ENCODE assay signal across 26 cellular contexts in genomic region chr12:130816055-130816454, GRCh38. TPM values are rescaled to one million over a fixed set of nuclear protein-coding genes. Genes with fewer than 3 reads are reported as not detected.
DNase-seq lines count a peak whose midpoint lies in the region; ATAC-seq and TF ChIP-seq lines count a peak whose summit lies in the region.
"Had no signal": no experiment of that assay in that cellular context is flagged by ENCODE, and none has a peak within 500 bp of the region (broad histone marks: within the 10 kb centered on the region; RNA-seq: fewer than 3 reads in every experiment).

No MANE protein-coding gene starts in this region.

- no TSS peak for BruUV-seq in Calu3 (replicated peaks; lab: Mats Ljungman, UMichigan)

- H3F3A ChIP-seq in GM23338 (replicated peaks; ENCODE audit: low read depth), result peaks cover 7% of the 10 kb centered on the region; the same call in 1 of the 2 replicates

- no peak overlapping the region for H2AFZ ChIP-seq in GM23338

- H3K4me2 ChIP-seq in GM23338, result peak overlapping the region; percentile 42; the same call in 1 of the 2 replicates

- H3K4me3 ChIP-seq in BE2C (ENCODE audit: low read depth, low read length) (no peak overlapping the region), GM23338 (no peak overlapping the region), SK-N-MC (no peak overlapping the region), iPS-15b (ENCODE audit: low read depth, low read length) (no peak overlapping the region)
- H3K4me3 ChIP-seq: heart left ventricle, right lobe of liver, uterus had no signal

- H3K9me3 Mint-ChIP-seq in GM23338 (no peaks in the 10 kb centered on the region), Calu3 (ENCODE audit: low read depth, unreplicated experiment) (no peaks in the 10 kb centered on the region)
- H3K9me3 Mint-ChIP-seq: activated naive CD4-positive, alpha-beta T cell treated with anti-CD3 and anti-CD28 coated beads for 36 hours; activated T-cell treated with anti-CD3 and anti-CD28 coated beads, Interleukin-2, amount 50 U/mL, for 24 hours; central memory CD8-positive, alpha-beta T cell; natural killer cell had no signal

- H4K20me1 ChIP-seq in GM23338 (replicated peaks; ENCODE audit: insufficient read depth), result no peaks in the 10 kb centered on the region

- H3K4me1 Mint-ChIP-seq in GM23338 (peaks cover 67% of the 10 kb centered on the region), Calu3 (ENCODE audit: low read depth, unreplicated experiment) (peaks cover 8% of the 10 kb centered on the region)

- H3K36me3 Mint-ChIP-seq in GM23338 (ENCODE audit: low read depth) (no peaks in the 10 kb centered on the region; the same call in 2 of the 3 replicates), Calu3 (ENCODE audit: insufficient read depth, unreplicated experiment) (peaks cover 49% of the 10 kb centered on the region)
- H3K36me3 Mint-ChIP-seq: natural killer cell had no signal

- H3K27me3 Mint-ChIP-seq in GM23338 (ENCODE audit: insufficient read depth, low read depth, poor library complexity) (peaks cover 10% of the 10 kb centered on the region), Calu3 (ENCODE audit: unreplicated experiment) (no peaks in the 10 kb centered on the region)
- H3K27me3 Mint-ChIP-seq: activated T-cell treated with anti-CD3 and anti-CD28 coated beads, Interleukin-2, amount 50 U/mL, for 24 hours; central memory CD8-positive, alpha-beta T cell had no signal

- peaks cover 3% of the 10 kb centered on the region; the same call in 1 of the 2 replicates for H3K4me1 ChIP-seq in BE2C
- peaks cover 46% of the 10 kb centered on the region for H3K4me1 ChIP-seq in GM23338 (ENCODE audit: insufficient read depth)
- H3K4me1 ChIP-seq in iPS-15b (ENCODE audit: control insufficient read depth, insufficient read depth, low read length), result peaks cover 8% of the 10 kb centered on the region
- H3K4me1 ChIP-seq: uterus had no signal

- DNase-seq in BE2C, result peak; percentile 32
- DNase-seq in GM23338 (ENCODE audit: low spot score), result no peak
- DNase-seq in SK-N-MC (ENCODE audit: low read depth, low spot score), result no peak
- no peak for DNase-seq in Calu3
- no peak for DNase-seq in RKO (ENCODE audit: low spot score)
- DNase-seq in HUDEP-2 (lab: John Stamatoyannopoulos, UW; ENCODE audit: unreplicated experiment in 76 of 76), result no peak
- DNase-seq: activated CD4-positive, CD25-positive, alpha-beta regulatory T cell treated with anti-CD3 and anti-CD28 coated beads, Interleukin-2, amount 50 U/mL, for 72 hours; activated CD8-positive, alpha-beta memory T cell treated with anti-CD3 and anti-CD28 coated beads for 24 hours; activated naive CD4-positive, alpha-beta T cell treated with anti-CD3 and anti-CD28 coated beads for 36 hours; activated T-cell treated with anti-CD3 and anti-CD28 coated beads, Interleukin-2, amount 50 U/mL, for 24 hours; amniotic stem cell; HCEC 1CT; heart left ventricle; midbrain; natural killer cell; NCI-H1092 treated with DMSO at 0.1 percent for 48 hours; NCI-H524 treated with DMSO at 0.1 percent for 48 hours; right lobe of liver; substantia nigra; T1000; uterus had no signal

- H3K9me3 ChIP-seq in BE2C (no peaks in the 10 kb centered on the region), SK-N-MC (ENCODE audit: low read depth, low read length) (no peaks in the 10 kb centered on the region), iPS-15b (ENCODE audit: control insufficient read depth, insufficient read depth, low read length) (no peaks in the 10 kb centered on the region)
- H3K9me3 ChIP-seq: heart left ventricle, right lobe of liver, uterus had no signal

- no peaks in the 10 kb centered on the region for H3K27me3 ChIP-seq in BE2C
- no peaks in the 10 kb centered on the region for H3K27me3 ChIP-seq in GM23338 (ENCODE audit: insufficient read depth)
- no peaks in the 10 kb centered on the region for H3K27me3 ChIP-seq in iPS-15b (ENCODE audit: control insufficient read depth, insufficient read depth, low read length)
- H3K27me3 ChIP-seq: heart left ventricle, right lobe of liver, uterus had no signal

- peak overlapping the region; percentile 80 for H3K27ac ChIP-seq in GM23338 (ENCODE audit: low read depth)
- no peak overlapping the region for H3K27ac ChIP-seq in SK-N-MC
- H3K27ac ChIP-seq: heart left ventricle, right lobe of liver, RWPE1, uterus had no signal

- no peak for TF ChIP-seq CTCF in BE2C (IDR thresholded peaks at IDR 0.05; ENCODE audit: low read depth, low read length)
- TF ChIP-seq CTCF in GM23338 (conservative IDR thresholded peaks at IDR 0.05; ENCODE audit: low read depth in 2 of 2), result no peak
- TF ChIP-seq CTCF in Calu3 (IDR thresholded peaks at IDR 0.05; ENCODE audit: unreplicated experiment), result no peak

- intact Hi-C loops in Calu3 (cut with micrococcal nuclease; ENCODE audit: unreplicated experiment), result no loop called here

- H3K4me3 Mint-ChIP-seq in GM23338 (no peak overlapping the region), Calu3 (ENCODE audit: low read depth, unreplicated experiment) (no peak overlapping the region)
- H3K4me3 Mint-ChIP-seq: activated naive CD4-positive, alpha-beta T cell treated with anti-CD3 and anti-CD28 coated beads for 36 hours; activated T-cell treated with anti-CD3 and anti-CD28 coated beads, Interleukin-2, amount 50 U/mL, for 24 hours; central memory CD8-positive, alpha-beta T cell; natural killer cell had no signal

- peak overlapping the region; percentile 91 for H3K27ac Mint-ChIP-seq in GM23338
- no peak overlapping the region for H3K27ac Mint-ChIP-seq in Calu3 (ENCODE audit: unreplicated experiment)
- H3K27ac Mint-ChIP-seq: activated naive CD4-positive, alpha-beta T cell treated with anti-CD3 and anti-CD28 coated beads for 36 hours; activated T-cell treated with anti-CD3 and anti-CD28 coated beads, Interleukin-2, amount 50 U/mL, for 24 hours had no signal

- peaks cover 23% of the 10 kb centered on the region for H3K36me3 ChIP-seq in BE2C
- no peaks in the 10 kb centered on the region; the same call in 1 of the 2 replicates for H3K36me3 ChIP-seq in GM23338 (ENCODE audit: insufficient read depth)
- H3K36me3 ChIP-seq in SK-N-MC (ENCODE audit: insufficient read depth, low read length), result peaks cover 21% of the 10 kb centered on the region
- peaks cover 2% of the 10 kb centered on the region for H3K36me3 ChIP-seq in iPS-15b (ENCODE audit: control insufficient read depth, insufficient read depth, low read length)
- H3K36me3 ChIP-seq: uterus had no signal

- CTCF ChIA-PET in Calu3 (lab: Charles Lee), result no interaction called here

- ATAC-seq in GM23338, result no peak; the same call in 2 of the 3 replicates
- ATAC-seq in HG03025 (IDR thresholded peaks at IDR 0.05; ENCODE audit: low FRiP score, unreplicated experiment), result no peak
- ATAC-seq: heart left ventricle, left lobe of liver, natural killer cell, right lobe of liver had no signal

- 0 out of 2 replicates have a peak, but pooled peaks cover 4% of the 10 kb centered on the region for H3K79me2 ChIP-seq in GM23338 (replicated peaks; ENCODE audit: insufficient read depth)

- H3K9ac ChIP-seq in SK-N-MC (ENCODE audit: insufficient read length) (peak overlapping the region; percentile 33), iPS-15b (ENCODE audit: low read depth, low read length) (peak overlapping the region; percentile 37)

- H3K9me2 ChIP-seq in GM23338 (ENCODE audit: insufficient read depth), result no peaks in the 10 kb centered on the region

TF ChIP-seq in GM23338, 12 proteins besides CTCF, POLR2A, EP300 and RAD21 (continues in another document):
- TF ChIP-seq ZNF114 (CRISPR knock-in tag; IDR thresholded peaks at IDR 0.05) (no peak), EZH2phosphoT487 (IDR thresholded peaks at IDR 0.05; ENCODE audit: unreplicated experiment) (no peak), STAT1 (IDR thresholded peaks at IDR 0.05; ENCODE audit: unreplicated experiment) (no peak)

RNA-seq across cellular contexts. Expression of gene STX2, which starts 23.0 kb away (rescaled TPM):
- 18.4 TPM for polyA plus RNA-seq in BE2C (2012; ENCODE audit: insufficient read depth, insufficient read length, low read depth)
- 23.9 and 35.4 TPM in 2 replicates for total RNA-seq in GM23338 (2014; rRNA removed; shearing (Covaris generic))
- 16.4 and 17.7 TPM in 2 replicates for polyA plus RNA-seq in GM23338 (2016; fragmentation: Nextera tagmentation; extraction: Ambion mirVana)
- 21.0 and 26.7 TPM in 2 replicates for total RNA-seq in Calu3 (2022)

RNA-seq across cellular contexts. Expression of gene RAN, which starts 55.8 kb away (rescaled TPM):
- polyA plus RNA-seq in BE2C (2012; ENCODE audit: insufficient read depth, insufficient read length, low read depth), result 1,240 TPM
- 855 and 976 TPM in 2 replicates for total RNA-seq in GM23338 (2014; rRNA removed; shearing (Covaris generic))
- polyA plus RNA-seq in GM23338 (2016; fragmentation: Nextera tagmentation; extraction: Ambion mirVana), result 2,114 and 2,289 TPM in 2 replicates
- 1,463 and 1,538 TPM in 2 replicates for total RNA-seq in Calu3 (2022)
